Comparison of ENCODE assay signal across 8 cellular contexts in the genomic region with DNA sequence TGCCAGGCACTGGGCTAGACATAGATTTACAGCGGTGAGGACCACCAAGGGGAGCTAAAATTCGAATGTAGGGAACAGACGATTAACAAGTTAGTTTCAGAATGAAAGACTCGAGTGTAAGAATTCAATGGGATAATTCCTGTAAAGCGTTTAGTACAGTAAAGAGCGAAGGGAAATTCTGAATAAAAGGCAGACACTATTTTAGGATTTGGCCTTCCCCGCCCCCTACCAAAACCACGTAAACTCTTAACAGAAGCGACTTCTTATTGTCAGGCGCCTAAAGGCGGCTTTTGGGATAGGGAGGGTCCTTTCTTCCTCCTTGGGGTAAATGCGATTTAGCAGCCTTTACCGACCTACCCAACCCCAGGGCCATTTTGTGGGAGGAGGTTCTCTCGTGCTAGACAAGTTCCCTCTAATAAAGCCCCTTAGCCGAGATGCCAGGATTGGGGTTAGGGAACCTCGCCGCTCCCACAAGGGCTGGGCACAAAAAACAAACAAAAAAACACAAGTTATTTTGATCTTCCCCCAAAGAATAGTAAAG. TPM values are rescaled to one million over a fixed set of nuclear protein-coding genes. Genes with fewer than 3 reads are reported as not detected.
DNase-seq lines count a peak whose midpoint lies in the region; ATAC-seq and TF ChIP-seq lines count a peak whose summit lies in the region.

No MANE protein-coding gene starts in this region.

- H3K9me3 ChIP-seq in SJSA1 (replicated peaks), result no peaks in the 10 kb centered on the region
- H3K9me3 ChIP-seq in esophagus muscularis mucosa, result no peaks in the 10 kb centered on the region
- no peaks in the 10 kb centered on the region for H3K9me3 ChIP-seq in neuron (ENCODE audit: low read length)

- peak; percentile 0 to 1 for ATAC-seq in activated CD4-positive, CD25-positive, alpha-beta regulatory T cell treated with anti-CD3 and anti-CD28 coated beads, Interleukin-2, amount 50 U/mL, for 24 hours
- ATAC-seq in HG02970 (IDR thresholded peaks at IDR 0.05; ENCODE audit: low FRiP score, unreplicated experiment), result peak; percentile 3

- in situ Hi-C loops in ACHN (cut with HindIII; ENCODE audit: low pct_ligation_motif_present, low pct_unique_long_range_greater_than_20kb, low sequenced_read_pairs), result no loop called here

- H3K27me3 ChIP-seq in SJSA1 (replicated peaks) (no peaks in the 10 kb centered on the region), esophagus muscularis mucosa (no peaks in the 10 kb centered on the region), neuron (ENCODE audit: insufficient read depth, low read length) (no peaks in the 10 kb centered on the region)

- no peak for TF ChIP-seq CTCF in esophagus muscularis mucosa (IDR thresholded peaks at IDR 0.05)

- WGBS in esophagus muscularis mucosa, result 25% methylated on average over 17 of the region's 17 CpGs

- peak overlapping the region; percentile 71 for H2AFZ ChIP-seq in neuron (ENCODE audit: low read depth, low read length)

- H3K27ac ChIP-seq in SJSA1 (peak overlapping the region; percentile 78), esophagus muscularis mucosa (replicated peaks in 1 of 4) (peak overlapping the region; percentile 93 to 99 (median 98))

- peaks cover 21% of the 10 kb centered on the region for H3K4me1 ChIP-seq in SJSA1 (replicated peaks)
- peaks cover 23 to 41% (median 39%) of the 10 kb centered on the region in 4 donors for H3K4me1 ChIP-seq in esophagus muscularis mucosa
- H3K4me1 ChIP-seq in neuron (ENCODE audit: insufficient read depth, low read length), result peaks cover 19% of the 10 kb centered on the region

- H3K36me3 ChIP-seq in SJSA1 (peaks cover 15% of the 10 kb centered on the region), esophagus muscularis mucosa (peaks cover 0 to 7% (median 2%) of the 10 kb centered on the region in 4 donors), neuron (ENCODE audit: insufficient read depth, low read length) (peaks cover 4% of the 10 kb centered on the region)

- TF ChIP-seq POLR2A in esophagus muscularis mucosa (IDR thresholded peaks at IDR 0.05; ENCODE audit: low read depth), result no peak

- DNase-seq in activated CD4-positive, CD25-positive, alpha-beta regulatory T cell (lab: John Stamatoyannopoulos, UW), result no peak
- DNase-seq in SJSA1 (ENCODE audit: low read depth in 1 of 2, low spot score in 2 of 2) (no peak), esophagus muscularis mucosa (ENCODE audit: extremely low spot score) (no peak), ACHN (no peak), NCI-H1092 (lab: John Stamatoyannopoulos, UW) (no peak)

- H3K4me3 ChIP-seq in SJSA1 (peak overlapping the region; percentile 81), esophagus muscularis mucosa (peak overlapping the region; percentile 80 to 97 (median 95)), neuron (ENCODE audit: low read length) (peak overlapping the region; percentile 70)

- intact Hi-C loops in esophagus muscularis mucosa (cut with DNase I), result loop anchor here (2.0 kb wide), 2 partner anchors 94 to 240 kb away; partner anchors contain the start of genes KAT2B and SGO1

- no peak for TF ChIP-seq EP300 in esophagus muscularis mucosa (IDR thresholded peaks at IDR 0.05)

RNA-seq across cellular contexts. Expression of gene RAB5A, which starts 0.5 kb away (rescaled TPM):
- 26.6 and 57.6 TPM in 2 replicates for total RNA-seq in SJSA1 (2014; rRNA removed; shearing (Covaris generic))
- total RNA-seq in esophagus muscularis mucosa, result 10 to 100 TPM; 74.8 to 92.1 (median 76.4) TPM

RNA-seq across cellular contexts. Expression of gene EFHB, which starts 12.3 kb away (rescaled TPM):
- total RNA-seq in SJSA1 (2014; rRNA removed; shearing (Covaris generic)), result 0.11 and 0.88 TPM in 2 replicates
- total RNA-seq in esophagus muscularis mucosa, result 1 to 10 TPM in 1 of 4 donors, under 1 TPM in 2, not detected in 1; 0.50 to 3.7 (median 0.84) TPM
